In genomic region chr10:76736848-76737495, GRCh38 we compare ENCODE assay signal across 16 cellular contexts.
"Had no signal": no experiment of that assay in that cellular context is flagged by ENCODE, and none has a peak within 500 bp of the region (broad histone marks: within the 10 kb centered on the region; RNA-seq: fewer than 3 reads in every experiment).

No MANE protein-coding gene starts in this region.

- H3K4me3 Mint-ChIP-seq: activated naive CD8-positive, alpha-beta T cell treated with anti-CD3 and anti-CD28 coated beads, Interleukin-2, amount 50 U/mL, for 24 hours; activated T-helper 1 cell treated with anti-CD3 and anti-CD28 coated beads, Interleukin-12 subunit alpha, Interleukin-12 subunit beta, Interleukin-2, Interleukin-4 antibody, amounts not matched to agents 30 ng/mL and 10 ng/mL and 1 ng/mL, durations not matched to agents 14 hours and 24 hours and 36 hours; naive B cell; stimulated activated naive B cell treated with anti-CD40 and anti-IgM and Interleukin-4, amounts not matched to agents 10 μg/mL and 1 μg/mL and 100 μg/mL, for 72 hours; T-helper 17 cell; WTC11 had no signal

- H3K4me1 ChIP-seq: uterus had no signal

- H3K27me3 ChIP-seq: tibial nerve, uterus had no signal

- H3K27ac Mint-ChIP-seq: activated naive CD8-positive, alpha-beta T cell treated with anti-CD3 and anti-CD28 coated beads, Interleukin-2, amount 50 U/mL, for 24 hours; activated T-helper 1 cell treated with anti-CD3 and anti-CD28 coated beads, Interleukin-12 subunit alpha, Interleukin-12 subunit beta, Interleukin-2, Interleukin-4 antibody, amounts not matched to agents 30 ng/mL and 10 ng/mL and 1 ng/mL, durations not matched to agents 14 hours and 24 hours and 36 hours; naive B cell; stimulated activated naive B cell treated with anti-CD40 and anti-IgM and Interleukin-4, amounts not matched to agents 10 μg/mL and 1 μg/mL and 100 μg/mL, for 72 hours; WTC11 had no signal

- H3K4me3 ChIP-seq: lung, tibial nerve, uterus had no signal

- H3K27ac ChIP-seq: tibial nerve, uterus had no signal

- H3K27me3 Mint-ChIP-seq: activated naive CD8-positive, alpha-beta T cell treated with anti-CD3 and anti-CD28 coated beads, Interleukin-2, amount 50 U/mL, for 24 hours; stimulated activated naive B cell treated with anti-CD40 and anti-IgM and Interleukin-4, amounts not matched to agents 10 μg/mL and 1 μg/mL and 100 μg/mL, for 72 hours; T-helper 17 cell had no signal

- H3K36me3 ChIP-seq: tibial nerve, uterus had no signal

- H3K9me3 ChIP-seq: tibial nerve, uterus had no signal

- ATAC-seq: activated naive CD8-positive, alpha-beta T cell treated with anti-CD3 and anti-CD28 coated beads, Interleukin-2, amount 50 U/mL, for 24 hours; stimulated activated naive B cell treated with anti-CD40 and anti-IgM and Interleukin-4, amounts not matched to agents 10 μg/mL and 1 μg/mL and 100 μg/mL, for 72 hours; WTC11 had no signal

- H3K4me1 Mint-ChIP-seq: activated naive CD8-positive, alpha-beta T cell treated with anti-CD3 and anti-CD28 coated beads, Interleukin-2, amount 50 U/mL, for 24 hours; naive B cell; stimulated activated naive B cell treated with anti-CD40 and anti-IgM and Interleukin-4, amounts not matched to agents 10 μg/mL and 1 μg/mL and 100 μg/mL, for 72 hours had no signal

- DNase-seq: activated CD4-positive, alpha-beta T cell treated with anti-CD3 and anti-CD28 coated beads for 48 hours; activated naive CD4-positive, alpha-beta T cell; activated naive CD8-positive, alpha-beta T cell treated with anti-CD3 and anti-CD28 coated beads, Interleukin-2, amount 50 U/mL, for 24 hours; aorta; dermis blood vessel endothelial cell; erythroblast; foreskin fibroblast; naive B cell; retina; stimulated activated naive B cell treated with anti-CD40 and anti-IgM and Interleukin-4, amounts not matched to agents 10 μg/mL and 1 μg/mL and 100 μg/mL, for 72 hours; T-helper 17 cell; uterus had no signal
